ENCODE assay signal across 8 cellular contexts in genomic region chr3:67647390-67647878, GRCh38. TPM values are rescaled to one million over a fixed set of nuclear protein-coding genes. Genes with fewer than 3 reads are reported as not detected.
A peak's percentile ranks its signal among the peaks of the same experiment; 100 is the strongest.
DNase-seq lines count a peak whose midpoint lies in the region; ATAC-seq and TF ChIP-seq lines count a peak whose summit lies in the region.

No MANE protein-coding gene starts in this region.

- H3K27me3 ChIP-seq in PC-3 (ENCODE audit: low read length): no peaks in the 10 kb centered on the region

- H3K9me3 ChIP-seq in PC-3 (ENCODE audit: low read length) (no peaks in the 10 kb centered on the region), mucosa of descending colon (no peaks in the 10 kb centered on the region)

- peak overlapping the region; percentile 72 for H3K9ac ChIP-seq in PC-3 (ENCODE audit: low read length)

- H2AFZ ChIP-seq in PC-3 (ENCODE audit: low read length): no peak overlapping the region

- H3F3A ChIP-seq in PC-3 (ENCODE audit: low read length, unreplicated experiment): no peaks in the 10 kb centered on the region

- intact Hi-C loops in PC-3 (cut with micrococcal nuclease): loop anchor here (1.0 kb wide), 2 partner anchors 37 to 72 kb away; no protein-coding TSS in a partner anchor
- intact Hi-C loops in mucosa of descending colon (cut with DNase I, micrococcal nuclease): no loop called here
- intact Hi-C loops in posterior vena cava (cut with DNase I): no loop called here

- peak overlapping the region; percentile 60 for H3K4me2 ChIP-seq in PC-3 (ENCODE audit: low read length)

- H3K9me2 ChIP-seq in PC-3 (replicated peaks; ENCODE audit: low read length): no peaks in the 10 kb centered on the region

- H3K4me3 ChIP-seq in PC-3 (ENCODE audit: low read length): no peak overlapping the region
- H3K4me3 ChIP-seq in epithelial cell of proximal tubule (ENCODE audit: low read depth, low read length): no peak overlapping the region
- no peak overlapping the region for H3K4me3 ChIP-seq in mucosa of descending colon

- ATAC-seq in PC-3 (peak; percentile 92), mucosa of descending colon (peak; percentile 84)

- H3K4me1 ChIP-seq in PC-3 (ENCODE audit: insufficient read depth, low read length) (peaks cover 37% of the 10 kb centered on the region), mucosa of descending colon (ENCODE audit: low read depth) (peaks cover 50% of the 10 kb centered on the region)

- DNase-seq in COLO829 (ENCODE audit: low spot score): peak; percentile 96
- peak; percentile 88 for DNase-seq in PC-3
- DNase-seq in epithelial cell of proximal tubule (ENCODE audit: low read depth): peak; percentile 98
- DNase-seq in mucosa of descending colon: peak in 2 of 3 donors; percentile 30 to 34
- DNase-seq in DMS79 (lab: John Stamatoyannopoulos, UW): no peak
- DNase-seq in posterior vena cava (ENCODE audit: low spot score): no peak
- no peak for DNase-seq in activated CD8-positive, alpha-beta memory T cell treated with anti-CD3 and anti-CD28 coated beads, Interleukin-2, amount 50 U/mL, for 4 hours
- no peak for DNase-seq in ureter (ENCODE audit: low spot score)

- BruUV-seq in PC-3 (replicated peaks; lab: Mats Ljungman, UMichigan): no TSS peak

- CTCF ChIA-PET in PC-3 (lab: Charles Lee): interaction anchor here (0.6 to 0.9 kb wide), 2 partner anchors 15 to 42 kb away, joined by 3 to 4 read pairs; no protein-coding TSS in a partner anchor

- H4K20me1 ChIP-seq in PC-3 (ENCODE audit: low read length): no peaks in the 10 kb centered on the region

- peak overlapping the region; percentile 99 for H3K27ac ChIP-seq in PC-3 (ENCODE audit: low read length)

- peaks cover 67% of the 10 kb centered on the region for H3K79me2 ChIP-seq in PC-3 (ENCODE audit: low read length)

- H3K36me3 ChIP-seq in PC-3 (ENCODE audit: low read depth, low read length) (no peaks in the 10 kb centered on the region), mucosa of descending colon (ENCODE audit: low read depth) (no peaks in the 10 kb centered on the region)

- TF ChIP-seq CTCF in PC-3 (conservative IDR thresholded peaks at IDR 0.05; ENCODE audit: low read depth, low read length): no peak
- no peak for TF ChIP-seq CTCF in epithelial cell of proximal tubule (conservative IDR thresholded peaks at IDR 0.05; ENCODE audit: low read depth, low read length)
- TF ChIP-seq CTCF in mucosa of descending colon (IDR thresholded peaks at IDR 0.05): no peak

- POLR2A ChIA-PET in PC-3 (lab: Charles Lee; ENCODE audit: unreplicated experiment): interaction anchor here (0.6 to 1.1 kb wide), 3 partner anchors 12 to 136 kb away, joined by 3 to 4 read pairs (median 3); no protein-coding TSS in a partner anchor

RNA-seq across cellular contexts. Expression of gene SUCLG2, which starts 7.0 kb away (rescaled TPM):
- total RNA-seq in PC-3 (2014; rRNA removed) (20.2 and 22.3 TPM in 2 replicates), epithelial cell of proximal tubule (44.6 and 54.3 TPM in 2 replicates), mucosa of descending colon (100 to 1,000 TPM; 136 to 238 (median 153) TPM), posterior vena cava (10 to 100 TPM; 51.5 to 51.9 TPM), ureter (70.8 TPM)

Comparison
In these comparisons a context has a peak if more than half of its experiments do, and no peak if none do; other contexts are left out.
1. DNase-seq: peak in COLO829 (single experiment), PC-3 (single experiment), epithelial cell of proximal tubule (single experiment) and mucosa of descending colon (2 of 3); none in DMS79 (single experiment), posterior vena cava (single experiment), activated CD8-positive, alpha-beta memory T cell treated with anti-CD3 and anti-CD28 coated beads, Interleukin-2, amount 50 U/mL, for 4 hours (single experiment) and ureter (single experiment).